Comparison of ENCODE assay signal across 31 cellular contexts in genomic region chr20:46622125-46622524, GRCh38. TPM values are rescaled to one million over a fixed set of nuclear protein-coding genes. Genes with fewer than 3 reads are reported as not detected.
A peak's percentile ranks its signal among the peaks of the same experiment; 100 is the strongest.
DNase-seq lines count a peak whose midpoint lies in the region; ATAC-seq and TF ChIP-seq lines count a peak whose summit lies in the region.
"Had no signal": no experiment of that assay in that cellular context is flagged by ENCODE, and none has a peak within 500 bp of the region (broad histone marks: within the 10 kb centered on the region; RNA-seq: fewer than 3 reads in every experiment).

No MANE protein-coding gene starts in this region.

- no peak overlapping the region for H3K4me3 ChIP-seq in H7 (ENCODE audit: insufficient read depth, low read depth, low read length)
- H3K4me3 ChIP-seq in HUES64 (ENCODE audit: low read length): no peak overlapping the region; the same call in 1 of the 2 replicates
- no peak overlapping the region for H3K4me3 ChIP-seq in choroid plexus epithelial cell (ENCODE audit: low read depth, low read length)
- H3K4me3 ChIP-seq: body of pancreas, heart left ventricle, left lung, PC-9, thoracic aorta had no signal

- H3K27ac ChIP-seq in HUES64 (ENCODE audit: low read depth, low read length): peak overlapping the region; percentile 17; the same call in 1 of the 2 replicates
- H3K27ac ChIP-seq: body of pancreas, heart left ventricle, left lung, parathyroid adenoma, PC-9, thoracic aorta had no signal

- H3K36me3 ChIP-seq in H7 (replicated peaks; ENCODE audit: control insufficient read depth, insufficient read depth, low read length) (no peaks in the 10 kb centered on the region), HUES64 (ENCODE audit: insufficient read depth, low read length) (no peaks in the 10 kb centered on the region)
- H3K36me3 ChIP-seq: heart left ventricle, left lung, thoracic aorta had no signal

- H3K4me1 ChIP-seq in HUES64 (ENCODE audit: insufficient read depth, low read length): peaks cover 20% of the 10 kb centered on the region
- H3K4me1 ChIP-seq: body of pancreas, Caco-2, parathyroid adenoma had no signal

- H3K27me3 ChIP-seq in H7 (ENCODE audit: control insufficient read depth, insufficient read depth, low read length) (no peaks in the 10 kb centered on the region), HUES64 (ENCODE audit: insufficient read depth, low read length) (peaks cover 3% of the 10 kb centered on the region; the same call in 1 of the 2 replicates)
- H3K27me3 ChIP-seq: body of pancreas, heart left ventricle, left lung had no signal

- H3K9me3 ChIP-seq in HUES64 (ENCODE audit: insufficient read depth, low read depth, low read length): peaks cover 5% of the 10 kb centered on the region; the same call in 1 of the 2 replicates
- H3K9me3 ChIP-seq: body of pancreas, SK-N-SH, thoracic aorta had no signal

- WGBS in HUES64: 27% methylated on average over 1 of the region's 1 CpG

- H3K9ac ChIP-seq in HUES64 (ENCODE audit: low read depth, low read length): no peak overlapping the region
- H3K9ac ChIP-seq: parathyroid adenoma, SK-N-SH had no signal

- ATAC-seq in GM21515 (IDR thresholded peaks at IDR 0.05; ENCODE audit: unreplicated experiment): no peak
- ATAC-seq in GM18519 (IDR thresholded peaks at IDR 0.05; ENCODE audit: low FRiP score, unreplicated experiment): no peak
- ATAC-seq in GM19452 (IDR thresholded peaks at IDR 0.05; ENCODE audit: unreplicated experiment): no peak
- ATAC-seq: activated CD4-positive, CD25-positive, alpha-beta regulatory T cell treated with anti-CD3 and anti-CD28 coated beads, Interleukin-2, amount 50 U/mL, for 24 hours; body of pancreas; esophagus mucosa; heart left ventricle; left lung had no signal

- DNase-seq in H7 (peak; percentile 65), choroid plexus epithelial cell (ENCODE audit: low read depth) (peak; percentile 26), left kidney (ENCODE audit: low read depth, low spot score) (peak; percentile 35)
- DNase-seq in stimulated activated CD4-positive, alpha-beta T cell treated with anti-CD3 and anti-CD28 coated beads, Interleukin-4, amount 100 ng/mL, for 24 hours: no peak
- DNase-seq: activated CD4-positive, alpha-beta T cell treated with anti-CD3 and anti-CD28 coated beads, Interleukin-2, amount 50 U/mL, for 48 hours; activated naive CD4-positive, alpha-beta T cell treated with Interleukin-2 at 50 U/mL for 16 hours; body of pancreas; Caco-2; dermis blood vessel endothelial cell; DND-41; heart left ventricle; immature natural killer cell; KBM-7; left lung; NCI-H1092 treated with DMSO at 0.1 percent for 48 hours; NCI-H187 treated with DMSO at 0.1 percent for 48 hours; NK-92 treated with Interleukin-12 subunit alpha and Interleukin-12 subunit beta, amount 100 ng/mL, for 24 hours; SK-N-SH; stimulated activated CD4-positive, alpha-beta T cell treated with anti-CD3 and anti-CD28 coated beads, Interleukin-1b, Interleukin-23, amount 100 ng/mL, for 48 hours; stimulated activated CD8-positive, alpha-beta memory T cell treated with anti-CD3 and anti-CD28 coated beads, Interleukin-4, amount 100 ng/mL, for 48 hours had no signal

- TF ChIP-seq CTCF in choroid plexus epithelial cell (conservative IDR thresholded peaks at IDR 0.05; ENCODE audit: low read depth, low read length): no peak

RNA-seq across cellular contexts. Expression of gene SLC13A3, which starts 29.1 kb away (rescaled TPM):
- 6.9 and 11.8 TPM in 2 replicates for total RNA-seq in H7 (2014; rRNA removed; shearing (Covaris generic))
- 3.8 TPM for polyA plus RNA-seq in HUES64 (2013, experiment 1 of 2)
- polyA plus RNA-seq in HUES64 (2013, experiment 2 of 2): 3.6 TPM
- total RNA-seq: dermis blood vessel endothelial cell, HT-29, MCF 10A had no signal
